Comparison of ENCODE assay signal across 9 cellular contexts in genomic region chr17:73667184-73667959, GRCh38. TPM values are rescaled to one million over a fixed set of nuclear protein-coding genes. Genes with fewer than 3 reads are reported as not detected.
A peak's percentile ranks its signal among the peaks of the same experiment; 100 is the strongest.
DNase-seq lines count a peak whose midpoint lies in the region; ATAC-seq and TF ChIP-seq lines count a peak whose summit lies in the region.
"Had no signal": no experiment of that assay in that cellular context is flagged by ENCODE, and none has a peak within 500 bp of the region (broad histone marks: within the 10 kb centered on the region; RNA-seq: fewer than 3 reads in every experiment).

No MANE protein-coding gene starts in this region.

- no peak for ATAC-seq in HG03439 (IDR thresholded peaks at IDR 0.05; ENCODE audit: unreplicated experiment)

- H3K36me3 Mint-ChIP-seq in CD14-positive monocyte (no peaks in the 10 kb centered on the region), immature natural killer cell (no peaks in the 10 kb centered on the region)

- H3K4me1 Mint-ChIP-seq in CD14-positive monocyte (peaks cover 43% of the 10 kb centered on the region), immature natural killer cell (peaks cover 19 to 22% of the 10 kb centered on the region in 2 donors)

- DNase-seq in CD14-positive monocyte (ENCODE audit: low spot score) (no peak), COR-L47 (lab: John Stamatoyannopoulos, UW) (peak; percentile 69), SKM-1 treated with dmso at 0.1 percent for 144 hours (lab: John Stamatoyannopoulos, UW; ENCODE audit: unreplicated experiment) (peak; percentile 86), immature natural killer cell (peak in 2 of 3 donors; percentile 24 to 27), retina (no peak), DMS153 (lab: John Stamatoyannopoulos, UW) (no peak)
- DNase-seq: activated effector memory CD4-positive, alpha-beta T cell treated with Interleukin-2 at 50 U/mL for 16 hours; NCI-H187 treated with DMSO at 0.1 percent for 48 hours had no signal

- H3K9me3 Mint-ChIP-seq in CD14-positive monocyte: peaks cover 0 to 6% (median 2%) of the 10 kb centered on the region in 7 donors
- H3K9me3 Mint-ChIP-seq in immature natural killer cell: peaks cover 0 to 5% (median 0%) of the 10 kb centered on the region in 6 donors

- H3K27ac Mint-ChIP-seq in CD14-positive monocyte (peak overlapping the region; percentile 81 to 92 (median 87)), immature natural killer cell (peak overlapping the region in 3 of 6 donors; percentile 7 to 28 (median 9))

- intact Hi-C loops in CD14-positive monocyte (cut with micrococcal nuclease): no loop called here

- H3K4me3 Mint-ChIP-seq in CD14-positive monocyte (peak overlapping the region; percentile 56 to 83), immature natural killer cell (peak overlapping the region; percentile 54 to 78 (median 64))

- no peak for TF ChIP-seq CTCF in CD14-positive monocyte (IDR thresholded peaks at IDR 0.05)

- H3K27me3 Mint-ChIP-seq in CD14-positive monocyte (ENCODE audit: low read depth in 3 of 3) (no peaks in the 10 kb centered on the region), immature natural killer cell (ENCODE audit: low read depth in 3 of 3) (peaks cover 3 to 11% (median 4%) of the 10 kb centered on the region in 3 donors)

RNA-seq across cellular contexts. Expression of gene SDK2, which starts 23.1 kb away (rescaled TPM):
- polyA plus RNA-seq in CD14-positive monocyte: not detected
- not detected for polyA plus RNA-seq in immature natural killer cell

Comparison
In these comparisons a context has a peak if more than half of its experiments do, and no peak if none do; other contexts are left out.
1. DNase-seq: peak in COR-L47 (single experiment), SKM-1 treated with dmso at 0.1 percent for 144 hours (single experiment) and immature natural killer cell (2 of 3); none in CD14-positive monocyte (single experiment), retina (single experiment) and DMS153 (single experiment).